Comparison of ENCODE assay signal across 9 cellular contexts in genomic region chr5:5025774-5026406, GRCh38.
DNase-seq lines count a peak whose midpoint lies in the region; ATAC-seq, FAIRE-seq and TF ChIP-seq lines count a peak whose summit lies in the region.
"Had no signal": no experiment of that assay in that cellular context is flagged by ENCODE, and none has a peak within 500 bp of the region (broad histone marks: within the 10 kb centered on the region; RNA-seq: fewer than 3 reads in every experiment).

No MANE protein-coding gene starts in this region.

- no peak overlapping the region for H3K27ac ChIP-seq in Panc1 (ENCODE audit: low read length)
- H3K27ac ChIP-seq in HepG2 (ENCODE audit: extremely low read length, insufficient read depth, low read length) = no peak overlapping the region
- H3K27ac ChIP-seq in neural progenitor cell = no peak overlapping the region
- H3K27ac ChIP-seq in dorsolateral prefrontal cortex = no peak overlapping the region

- BruUV-seq in Panc1 (replicated peaks; lab: Mats Ljungman, UMichigan) (no TSS peak), HepG2 (replicated peaks; lab: Mats Ljungman, UMichigan) (no TSS peak)

- no peaks in the 10 kb centered on the region for H3K36me3 Mint-ChIP-seq in neural progenitor cell

- WGBS in HepG2 (ENCODE audit: low lambda C conversion rate) = 20% methylated on average over 16 of the region's 16 CpGs

- H3K4me1 ChIP-seq in Panc1 (ENCODE audit: control insufficient read depth, insufficient read depth, low read length) (no peaks in the 10 kb centered on the region), HepG2 (ENCODE audit: insufficient read depth, low read length) (peaks cover 8% of the 10 kb centered on the region), neural progenitor cell (peaks cover 8% of the 10 kb centered on the region)

- CTCF ChIA-PET in Panc1 (lab: Charles Lee) = interaction anchor here (0.6 kb wide), 1 partner anchor 69 kb away, joined by 4 read pairs; no protein-coding TSS in a partner anchor
- CTCF ChIA-PET in HepG2 (lab: Yijun Ruan, JAX; ENCODE audit: low intra/inter-chr PET ratio, low total read pairs) = no interaction called here

- peak overlapping the region; percentile 52 for H3K9ac ChIP-seq in HepG2 (ENCODE audit: insufficient read depth, low read depth, low read length)
- no peak overlapping the region for H3K9ac ChIP-seq in neural progenitor cell

- TF ChIP-seq RAD21 in HepG2 (CRISPR knock-in tag; IDR thresholded peaks at IDR 0.05) = no peak

- peak overlapping the region; percentile 90 for H2AFZ ChIP-seq in HepG2 (ENCODE audit: low read length)
- H2AFZ ChIP-seq in neural progenitor cell (replicated peaks) = no peak overlapping the region

- DNase-seq in NCI-H2081 (lab: John Stamatoyannopoulos, UW) (peak; percentile 32 to 33), NCI-H2081 treated with DMSO at 0.1 percent for 48 hours (lab: John Stamatoyannopoulos, UW) (no peak), LoVo (ENCODE audit: low spot score) (peak; percentile 20), Panc1 (ENCODE audit: low read depth, low spot score) (peak; percentile 18), HepG2 (ENCODE audit: low spot score) (peak; percentile 38), neural progenitor cell (ENCODE audit: low spot score) (no peak), dorsolateral prefrontal cortex (no peak)

- H3K4me2 ChIP-seq in HepG2 (ENCODE audit: low read depth, low read length) (peak overlapping the region; percentile 82), neural progenitor cell (no peak overlapping the region)

- no peak for TF ChIP-seq EP300 in HepG2 (IDR thresholded peaks at IDR 0.05; ENCODE audit: low read depth in 2 of 2, low read length in 2 of 2)
- no peak for TF ChIP-seq EP300 in HepG2 (CRISPR knock-in tag; IDR thresholded peaks at IDR 0.05; ENCODE audit: borderline replicate concordance)

- H3K36me3 ChIP-seq in Panc1 (ENCODE audit: control insufficient read depth, insufficient read depth, low read length) = no peaks in the 10 kb centered on the region
- H3K36me3 ChIP-seq in HepG2 (replicated peaks in 1 of 2; ENCODE audit: control insufficient read depth in 1 of 2, insufficient read depth in 2 of 2, low read length in 2 of 2) = no peaks in the 10 kb centered on the region
- no peaks in the 10 kb centered on the region for H3K36me3 ChIP-seq in neural progenitor cell

- H3K27me3 ChIP-seq in Panc1 (ENCODE audit: control insufficient read depth, insufficient read depth, low read length) = no peaks in the 10 kb centered on the region
- no peaks in the 10 kb centered on the region for H3K27me3 ChIP-seq in HepG2 (ENCODE audit: control insufficient read depth in 1 of 2, insufficient read depth in 2 of 2, low read length in 2 of 2)
- H3K27me3 ChIP-seq in neural progenitor cell = no peaks in the 10 kb centered on the region
- H3K27me3 ChIP-seq in dorsolateral prefrontal cortex = peaks cover 0 to 10% (median 0%) of the 10 kb centered on the region in 45 donors

- in situ Hi-C loops in Panc1 (cut with HindIII; ENCODE audit: low pct_unique_long_range_greater_than_20kb, low sequenced_read_pairs) = no loop called here
- in situ Hi-C loops in HepG2 (cut with HindIII; ENCODE audit: extremely low pct_ligation_motif_present, low pct_unique_long_range_greater_than_20kb) = no loop called here

- no peak overlapping the region for H3K27ac Mint-ChIP-seq in neural progenitor cell

- POLR2A ChIA-PET in Panc1 (lab: Charles Lee) = interaction anchor here (0.7 kb wide), 1 partner anchor 244 kb away, joined by 3 read pairs; no protein-coding TSS in a partner anchor
- POLR2A ChIA-PET in HepG2 (lab: Yijun Ruan, JAX) = interaction anchor here (0.7 to 1.4 kb wide), 2 partner anchors 11 to 37 kb away, joined by 3 to 6 read pairs; no protein-coding TSS in a partner anchor

- peak; percentile 32 for FAIRE-seq in HepG2 (lab: Jason Lieb, UNC)

- no peak for TF ChIP-seq CTCF in Panc1 (IDR thresholded peaks at IDR 0.05)
- TF ChIP-seq CTCF in HepG2 (CRISPR knock-in tag; IDR thresholded peaks at IDR 0.05) = no peak
- no peak for TF ChIP-seq CTCF in neural progenitor cell (IDR thresholded peaks at IDR 0.05)
- TF ChIP-seq CTCF in dorsolateral prefrontal cortex (IDR thresholded peaks at IDR 0.05 in 54 of 56, conservative IDR thresholded peaks at IDR 0.05 in 2 of 56; ENCODE audit: low read depth in 1 of 56, partially characterized antibody in 56 of 56) = no peak

- H3K27me3 Mint-ChIP-seq in neural progenitor cell (ENCODE audit: insufficient read depth, low read depth) = peaks cover 5% of the 10 kb centered on the region

- H3K79me2 ChIP-seq in HepG2 (ENCODE audit: insufficient read depth, low read length) (no peaks in the 10 kb centered on the region), neural progenitor cell (ENCODE audit: low read depth) (no peaks in the 10 kb centered on the region)

- no peaks in the 10 kb centered on the region for H3K9me3 ChIP-seq in Panc1 (ENCODE audit: control insufficient read depth, insufficient read depth, low read depth, low read length)
- H3K9me3 ChIP-seq in HepG2 (ENCODE audit: low read length) = no peaks in the 10 kb centered on the region
- no peaks in the 10 kb centered on the region for H3K9me3 ChIP-seq in neural progenitor cell (ENCODE audit: low read depth)

- intact Hi-C loops in Panc1 (cut with micrococcal nuclease; ENCODE audit: unreplicated experiment) = no loop called here
- intact Hi-C loops in HepG2 (cut with micrococcal nuclease; ENCODE audit: unreplicated experiment) = no loop called here
- intact Hi-C loops in dorsolateral prefrontal cortex (cut with DNase I) = no loop called here

- H3K9me3 Mint-ChIP-seq in neural progenitor cell = peaks cover 6% of the 10 kb centered on the region

- ATAC-seq in Panc1 = no peak
- ATAC-seq in HepG2 = peak; percentile 79
- ATAC-seq in HG02852 (IDR thresholded peaks at IDR 0.05; ENCODE audit: unreplicated experiment) = no peak

- H3K4me3 ChIP-seq in Panc1 (ENCODE audit: low read depth in 2 of 2, low read length in 2 of 2) (peak overlapping the region; percentile 45 to 56), HepG2 (replicated peaks in 1 of 3; ENCODE audit: insufficient read depth in 1 of 3, low read depth in 2 of 3, low read length in 3 of 3) (peak overlapping the region; percentile 73 to 89 (median 76)), neural progenitor cell (no peak overlapping the region), dorsolateral prefrontal cortex (no peak overlapping the region)

- H4K20me1 ChIP-seq in HepG2 (ENCODE audit: insufficient read depth, low read length) (no peaks in the 10 kb centered on the region), neural progenitor cell (ENCODE audit: low read depth) (no peaks in the 10 kb centered on the region)

- no peaks in the 10 kb centered on the region for H3K4me1 Mint-ChIP-seq in neural progenitor cell
- H3K4me1 Mint-ChIP-seq: neural crest cell had no signal

- no peak for TF ChIP-seq POLR2A in HepG2 (IDR thresholded peaks at IDR 0.05; ENCODE audit: insufficient read depth in 1 of 2, low read depth in 2 of 2, low read length in 2 of 2)

- no peaks in the 10 kb centered on the region for H3F3A ChIP-seq in neural progenitor cell (ENCODE audit: low read depth)

- no peak overlapping the region for H3K4me3 Mint-ChIP-seq in neural progenitor cell
- H3K4me3 Mint-ChIP-seq: neural crest cell had no signal

TF ChIP-seq in HepG2, 621 proteins besides CTCF, POLR2A, EP300 and RAD21 (continues in another document):
- TF ChIP-seq NCOA1 (CRISPR knock-in tag; IDR thresholded peaks at IDR 0.05) (no peak), ZNF556 (CRISPR knock-in tag; IDR thresholded peaks at IDR 0.05; ENCODE audit: borderline replicate concordance) (no peak), ZNF468 (CRISPR knock-in tag; IDR thresholded peaks at IDR 0.05) (no peak), ZNF775 (CRISPR knock-in tag; IDR thresholded peaks at IDR 0.05; ENCODE audit: borderline replicate concordance) (no peak), ZNF720 (CRISPR knock-in tag; IDR thresholded peaks at IDR 0.05) (no peak), IRF1 (CRISPR knock-in tag; IDR thresholded peaks at IDR 0.05; ENCODE audit: low read depth) (peak; percentile 95; the same call in 1 of the 2 replicates), MZF1 (CRISPR knock-in tag; IDR thresholded peaks at IDR 0.05; ENCODE audit: borderline replicate concordance) (no peak), ZNF367 (CRISPR knock-in tag; IDR thresholded peaks at IDR 0.05; ENCODE audit: borderline replicate concordance) (no peak), ZNF431 (CRISPR knock-in tag; IDR thresholded peaks at IDR 0.05; ENCODE audit: borderline replicate concordance, low read depth) (no peak), HIVEP1 (CRISPR knock-in tag; IDR thresholded peaks at IDR 0.05) (no peak), USF2 (IDR thresholded peaks at IDR 0.05; ENCODE audit: low read depth, low read length) (no peak), USF2 (CRISPR knock-in tag; IDR thresholded peaks at IDR 0.05; ENCODE audit: borderline replicate concordance) (no peak), ZNF3 (CRISPR knock-in tag; IDR thresholded peaks at IDR 0.05) (no peak), SCMH1 (CRISPR knock-in tag; IDR thresholded peaks at IDR 0.05; ENCODE audit: borderline replicate concordance) (no peak), ZNF138 (CRISPR knock-in tag; IDR thresholded peaks at IDR 0.05; ENCODE audit: low read depth) (no peak), REPIN1 (CRISPR knock-in tag; IDR thresholded peaks at IDR 0.05; ENCODE audit: borderline replicate concordance, low read depth) (no peak)

Comparison
In these comparisons a context has a peak if more than half of its experiments do, and no peak if none do; other contexts are left out.
1. DNase-seq: peak in NCI-H2081 (2 of 2), LoVo (single experiment), Panc1 (single experiment) and HepG2 (single experiment); none in NCI-H2081 treated with DMSO at 0.1 percent for 48 hours (single experiment), neural progenitor cell (single experiment) and dorsolateral prefrontal cortex (0 of 10).
2. H3K4me3 ChIP-seq: peak in Panc1 (2 of 2) and HepG2 (3 of 3); none in neural progenitor cell (single experiment) and dorsolateral prefrontal cortex (0 of 59).